Comparison of ENCODE assay signal across 11 cellular contexts in genomic region chr12:113057565-113058485, GRCh38. TPM values are rescaled to one million over a fixed set of nuclear protein-coding genes. Genes with fewer than 3 reads are reported as not detected.
DNase-seq lines count a peak whose midpoint lies in the region; FAIRE-seq lines count a peak whose summit lies in the region.
"Had no signal": no experiment of that assay in that cellular context is flagged by ENCODE, and none has a peak within 500 bp of the region (broad histone marks: within the 10 kb centered on the region; RNA-seq: fewer than 3 reads in every experiment).

No MANE protein-coding gene starts in this region.

- peak overlapping the region; percentile 26 for H2BK15ac ChIP-seq in neuronal stem cell (ENCODE audit: low read length)

- H3K4me3 ChIP-seq in CD8-positive, alpha-beta memory T cell (ENCODE audit: low read length): peak overlapping the region; percentile 26
- H3K4me3 ChIP-seq in neuronal stem cell (ENCODE audit: low read length in 2 of 2): peak overlapping the region in 1 of 2 donors; percentile 47

- peak overlapping the region; percentile 60 for H3K14ac ChIP-seq in neuronal stem cell (ENCODE audit: low read length)

- FAIRE-seq in urothelium cell line (lab: Jason Lieb, UNC): no peak

- H3K36me3 Mint-ChIP-seq in CD8-positive, alpha-beta memory T cell: no peaks in the 10 kb centered on the region

- H4K8ac ChIP-seq in neuronal stem cell (ENCODE audit: low read depth, low read length): no peak overlapping the region

- H2AFZ ChIP-seq in neuronal stem cell (ENCODE audit: low read length): peak overlapping the region; percentile 90

- peak overlapping the region; percentile 36 for H3K23ac ChIP-seq in neuronal stem cell (ENCODE audit: low read depth, low read length, poor library complexity)

- no peak overlapping the region for H2BK5ac ChIP-seq in neuronal stem cell (ENCODE audit: low read length)

- POLR2A ChIA-PET in CD8-positive, alpha-beta memory T cell (lab: Charles Lee): interaction anchor here (0.5 kb wide), 1 partner anchor 292 kb away, joined by 4 read pairs; no protein-coding TSS in a partner anchor

- H3K9me3 Mint-ChIP-seq in CD8-positive, alpha-beta memory T cell: no peaks in the 10 kb centered on the region

- H2AK5ac ChIP-seq in neuronal stem cell (ENCODE audit: low read depth, low read length): peak overlapping the region; percentile 64

- H3K27me3 ChIP-seq in CD8-positive, alpha-beta memory T cell (ENCODE audit: insufficient read depth, low read length, poor library complexity, severe bottlenecking): no peaks in the 10 kb centered on the region
- H3K27me3 ChIP-seq in neuronal stem cell (ENCODE audit: control insufficient read depth in 3 of 3, insufficient read depth in 3 of 3, low read depth in 1 of 3, low read length in 3 of 3): peaks cover 0 to 62% (median 15%) of the 10 kb centered on the region in 3 experiments

- H3K9me3 ChIP-seq in CD8-positive, alpha-beta memory T cell (ENCODE audit: low read length): no peaks in the 10 kb centered on the region
- no peaks in the 10 kb centered on the region for H3K9me3 ChIP-seq in neuronal stem cell (replicated peaks in 1 of 2; ENCODE audit: control insufficient read depth in 2 of 2, insufficient read depth in 1 of 2, low read depth in 1 of 2, low read length in 2 of 2)

- H3K36me3 ChIP-seq in CD8-positive, alpha-beta memory T cell (ENCODE audit: insufficient read depth, low read length): no peaks in the 10 kb centered on the region
- H3K36me3 ChIP-seq in neuronal stem cell (replicated peaks in 1 of 2; ENCODE audit: control insufficient read depth in 2 of 2, insufficient read depth in 2 of 2, low read length in 2 of 2): peaks cover 0 to 2% of the 10 kb centered on the region in 2 donors

- no peak overlapping the region for H2BK120ac ChIP-seq in neuronal stem cell (ENCODE audit: low read depth, low read length)

- no peak overlapping the region for H3K9ac ChIP-seq in neuronal stem cell (ENCODE audit: low read depth, low read length, poor library complexity)
- H3K9ac ChIP-seq: KMS-11 had no signal

- peaks cover 2% of the 10 kb centered on the region for H3K79me1 ChIP-seq in neuronal stem cell (ENCODE audit: low read depth, low read length)

- CTCF ChIA-PET in CD8-positive, alpha-beta memory T cell (lab: Charles Lee): interaction anchor here (1.0 kb wide), 1 partner anchor 9 kb away, joined by 4 read pairs; no protein-coding TSS in a partner anchor

- peak overlapping the region; percentile 92 for H3K18ac ChIP-seq in neuronal stem cell (ENCODE audit: low read length)

- no peak overlapping the region for H3K4ac ChIP-seq in neuronal stem cell (ENCODE audit: low read length)

- H3K4me1 Mint-ChIP-seq in CD8-positive, alpha-beta memory T cell: peaks cover 8 to 10% (median 10%) of the 10 kb centered on the region in 3 donors

- DNase-seq in CD8-positive, alpha-beta memory T cell: no peak
- DNase-seq in NCI-H1092 (lab: John Stamatoyannopoulos, UW) (peak; percentile 9), epidermal melanocyte (ENCODE audit: insufficient read length, low spot score) (peak; percentile 9), neuronal stem cell (ENCODE audit: low spot score) (no peak), urothelium cell line (ENCODE audit: low spot score) (no peak), COR-L47 (lab: John Stamatoyannopoulos, UW) (no peak), NCI-H446 treated with DMSO at 0.1 percent for 48 hours (lab: John Stamatoyannopoulos, UW) (no peak), NCI-H526 treated with DMSO at 0.1 percent for 48 hours (lab: John Stamatoyannopoulos, UW) (no peak)
- DNase-seq: DMS 273 treated with DMSO at 0.1 percent for 48 hours, PC-3 had no signal

- peak overlapping the region; percentile 80 for H3K4me2 ChIP-seq in neuronal stem cell (ENCODE audit: insufficient read depth, low read length, poor library complexity, severe bottlenecking)
- H3K4me2 ChIP-seq: KMS-11 had no signal

- H2BK12ac ChIP-seq in neuronal stem cell (ENCODE audit: low read length): no peak overlapping the region

- peak overlapping the region in 6 of 7 donors; percentile 47 to 78 (median 56) for H3K4me3 Mint-ChIP-seq in CD8-positive, alpha-beta memory T cell

- H3K27me3 Mint-ChIP-seq in CD8-positive, alpha-beta memory T cell: peaks cover 0 to 4% of the 10 kb centered on the region in 2 donors

- H3K4me1 ChIP-seq in CD8-positive, alpha-beta memory T cell (ENCODE audit: insufficient read depth, low read length): peaks cover 47% of the 10 kb centered on the region
- H3K4me1 ChIP-seq in neuronal stem cell (ENCODE audit: control insufficient read depth in 2 of 2, insufficient read depth in 1 of 2, low read depth in 1 of 2, low read length in 2 of 2): peaks cover 6% of the 10 kb centered on the region in 2 donors

- no CpG with 5 or more reads among the region's 44 CpGs for WGBS in neuronal stem cell (ENCODE audit: extremely low coverage in 2 of 2, insufficient read length in 2 of 2, insufficient replicate concordance in 1 of 2), 2 donors

- H3K27ac Mint-ChIP-seq in CD8-positive, alpha-beta memory T cell: peak overlapping the region in 1 of 8 donors; percentile 7

- no peak overlapping the region for H4K91ac ChIP-seq in neuronal stem cell (ENCODE audit: low read depth, low read length, poor library complexity)

- no peak overlapping the region for H3K27ac ChIP-seq in CD8-positive, alpha-beta memory T cell (ENCODE audit: low read depth, low read length)
- no peak overlapping the region for H3K27ac ChIP-seq in neuronal stem cell (replicated peaks; ENCODE audit: low read length)
- H3K27ac ChIP-seq: KMS-11 had no signal

RNA-seq across cellular contexts. Expression of gene DTX1, which starts 1.3 kb away (rescaled TPM):
- total RNA-seq in CD8-positive, alpha-beta memory T cell: 1 to 10 TPM; 2.0 to 2.2 TPM
- polyA plus RNA-seq in CD8-positive, alpha-beta memory T cell: 0.98 TPM
- polyA plus RNA-seq in neuronal stem cell (2013, experiment 1 of 2): 8.5 TPM
- polyA plus RNA-seq in neuronal stem cell (2013, experiment 2 of 2): 8.4 TPM
- total RNA-seq: PC-3 had no signal

Comparison
In these comparisons a context has a peak if more than half of its experiments do, and no peak if none do; other contexts are left out.
1. DNase-seq: peak in NCI-H1092 (single experiment) and epidermal melanocyte (single experiment); none in CD8-positive, alpha-beta memory T cell (0 of 5), neuronal stem cell (single experiment), urothelium cell line (single experiment), COR-L47 (single experiment), NCI-H446 treated with DMSO at 0.1 percent for 48 hours (single experiment) and NCI-H526 treated with DMSO at 0.1 percent for 48 hours (single experiment).